ENCODE assay signal across 1 cellular context in genomic region chr3:122005033-122005565, GRCh38.
TF ChIP-seq lines count a peak whose summit lies in the region.

No MANE protein-coding gene starts in this region.

TF ChIP-seq in K562, 482 proteins besides CTCF, POLR2A, EP300 and RAD21 (continued from another document):
- TF ChIP-seq ZNF518B (CRISPR knock-in tag; IDR thresholded peaks at IDR 0.05) = no peak
- TF ChIP-seq PURB (CRISPR knock-in tag; IDR thresholded peaks at IDR 0.05; ENCODE audit: low read depth) = no peak
- TF ChIP-seq, protein P1, sequence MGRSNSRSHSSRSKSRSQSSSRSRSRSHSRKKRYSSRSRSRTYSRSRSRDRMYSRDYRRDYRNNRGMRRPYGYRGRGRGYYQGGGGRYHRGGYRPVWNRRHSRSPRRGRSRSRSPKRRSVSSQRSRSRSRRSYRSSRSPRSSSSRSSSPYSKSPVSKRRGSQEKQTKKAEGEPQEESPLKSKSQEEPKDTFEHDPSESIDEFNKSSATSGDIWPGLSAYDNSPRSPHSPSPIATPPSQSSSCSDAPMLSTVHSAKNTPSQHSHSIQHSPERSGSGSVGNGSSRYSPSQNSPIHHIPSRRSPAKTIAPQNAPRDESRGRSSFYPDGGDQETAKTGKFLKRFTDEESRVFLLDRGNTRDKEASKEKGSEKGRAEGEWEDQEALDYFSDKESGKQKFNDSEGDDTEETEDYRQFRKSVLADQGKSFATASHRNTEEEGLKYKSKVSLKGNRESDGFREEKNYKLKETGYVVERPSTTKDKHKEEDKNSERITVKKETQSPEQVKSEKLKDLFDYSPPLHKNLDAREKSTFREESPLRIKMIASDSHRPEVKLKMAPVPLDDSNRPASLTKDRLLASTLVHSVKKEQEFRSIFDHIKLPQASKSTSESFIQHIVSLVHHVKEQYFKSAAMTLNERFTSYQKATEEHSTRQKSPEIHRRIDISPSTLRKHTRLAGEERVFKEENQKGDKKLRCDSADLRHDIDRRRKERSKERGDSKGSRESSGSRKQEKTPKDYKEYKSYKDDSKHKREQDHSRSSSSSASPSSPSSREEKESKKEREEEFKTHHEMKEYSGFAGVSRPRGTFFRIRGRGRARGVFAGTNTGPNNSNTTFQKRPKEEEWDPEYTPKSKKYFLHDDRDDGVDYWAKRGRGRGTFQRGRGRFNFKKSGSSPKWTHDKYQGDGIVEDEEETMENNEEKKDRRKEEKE (IDR thresholded peaks at IDR 0.05; ENCODE audit: borderline replicate concordance in 1 of 2, control insufficient read depth in 1 of 2, low read depth in 2 of 2, low read length in 1 of 2) = no peak
- TF ChIP-seq ATF3 (IDR thresholded peaks at IDR 0.05) = peak; percentile 39; the same call in 1 of the 2 replicates
- TF ChIP-seq ATF3 (CRISPR knock-in tag; conservative IDR thresholded peaks at IDR 0.05) = no peak
- no peak for TF ChIP-seq ZNF165 (CRISPR knock-in tag; IDR thresholded peaks at IDR 0.05; ENCODE audit: borderline replicate concordance)
- TF ChIP-seq CEBPB (tag; IDR thresholded peaks at IDR 0.05) = no peak
- no peak for TF ChIP-seq HEY1 (CRISPR knock-in tag; IDR thresholded peaks at IDR 0.05; ENCODE audit: borderline replicate concordance)
- TF ChIP-seq NBN (IDR thresholded peaks at IDR 0.05; ENCODE audit: low read depth) = no peak
- no peak for TF ChIP-seq BDP1 (IDR thresholded peaks at IDR 0.05; ENCODE audit: insufficient read depth, insufficient read length)
- no peak for TF ChIP-seq ZNF175 (CRISPR knock-in tag; IDR thresholded peaks at IDR 0.05; ENCODE audit: low read depth)
- TF ChIP-seq ZNF655 (CRISPR knock-in tag; IDR thresholded peaks at IDR 0.05) = no peak
- TF ChIP-seq TAF7 (tag; IDR thresholded peaks at IDR 0.05) = no peak
- no peak for TF ChIP-seq ZNF398 (CRISPR knock-in tag; IDR thresholded peaks at IDR 0.05)
- TF ChIP-seq ZNF3 (CRISPR knock-in tag; IDR thresholded peaks at IDR 0.05) = no peak
- TF ChIP-seq CREM (IDR thresholded peaks at IDR 0.05; ENCODE audit: low read depth) = 0 out of 2 replicates have a peak, but pooled peaks have one; percentile 6
- peak; percentile 35 for TF ChIP-seq ZNF316 (IDR thresholded peaks at IDR 0.05)
- no peak for TF ChIP-seq ZNF589 (CRISPR knock-in tag; IDR thresholded peaks at IDR 0.05; ENCODE audit: low read depth)
- TF ChIP-seq, protein P2, sequence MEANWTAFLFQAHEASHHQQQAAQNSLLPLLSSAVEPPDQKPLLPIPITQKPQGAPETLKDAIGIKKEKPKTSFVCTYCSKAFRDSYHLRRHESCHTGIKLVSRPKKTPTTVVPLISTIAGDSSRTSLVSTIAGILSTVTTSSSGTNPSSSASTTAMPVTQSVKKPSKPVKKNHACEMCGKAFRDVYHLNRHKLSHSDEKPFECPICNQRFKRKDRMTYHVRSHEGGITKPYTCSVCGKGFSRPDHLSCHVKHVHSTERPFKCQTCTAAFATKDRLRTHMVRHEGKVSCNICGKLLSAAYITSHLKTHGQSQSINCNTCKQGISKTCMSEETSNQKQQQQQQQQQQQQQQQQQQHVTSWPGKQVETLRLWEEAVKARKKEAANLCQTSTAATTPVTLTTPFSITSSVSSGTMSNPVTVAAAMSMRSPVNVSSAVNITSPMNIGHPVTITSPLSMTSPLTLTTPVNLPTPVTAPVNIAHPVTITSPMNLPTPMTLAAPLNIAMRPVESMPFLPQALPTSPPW (CRISPR knock-in tag; IDR thresholded peaks at IDR 0.05) = peak; percentile 61; the same call in 1 of the 2 replicates
- TF ChIP-seq EGR1 (conservative IDR thresholded peaks at IDR 0.05) = peak; percentile 64
- TF ChIP-seq CBX5 (IDR thresholded peaks at IDR 0.05; ENCODE audit: borderline replicate concordance, low read depth) = no peak
- TF ChIP-seq E2F6 (IDR thresholded peaks at IDR 0.05; ENCODE audit: borderline replicate concordance in 1 of 2, extremely low read depth in 1 of 2, insufficient read depth in 1 of 2, insufficient read length in 1 of 2, low read depth in 1 of 2, low read length in 1 of 2, poor library complexity in 1 of 2, severe bottlenecking in 1 of 2) = peak in 1 of 2 experiments; percentile 49
- no peak for TF ChIP-seq HMBOX1 (IDR thresholded peaks at IDR 0.05)
- TF ChIP-seq NFRKB (IDR thresholded peaks at IDR 0.05; ENCODE audit: low read depth) = no peak
- peak; percentile 27; the same call in 1 of the 2 replicates for TF ChIP-seq NFE2 (IDR thresholded peaks at IDR 0.05; ENCODE audit: low read depth)
- TF ChIP-seq JUNB (CRISPR knock-in tag; conservative IDR thresholded peaks at IDR 0.05) = no peak
- 0 out of 2 replicates have a peak, but pooled peaks have one; percentile 17 for TF ChIP-seq BACH1 (tag; IDR thresholded peaks at IDR 0.05)
- TF ChIP-seq C11orf30 (IDR thresholded peaks at IDR 0.05; ENCODE audit: low read depth) = peak; percentile 32; the same call in 1 of the 2 replicates
- TF ChIP-seq BHLHE40 (IDR thresholded peaks at IDR 0.05; ENCODE audit: low read length) = peak; percentile 81
- 0 out of 2 replicates have a peak, but pooled peaks have one; percentile 19 for TF ChIP-seq CBFA2T3 (IDR thresholded peaks at IDR 0.05)
- TF ChIP-seq BRF1 (IDR thresholded peaks at IDR 0.05; ENCODE audit: borderline replicate concordance, extremely low read depth, insufficient read length) = no peak
- TF ChIP-seq IFI16 (CRISPR knock-in tag; IDR thresholded peaks at IDR 0.05) = no peak
- no peak for TF ChIP-seq ZNF583 (CRISPR knock-in tag; IDR thresholded peaks at IDR 0.05)
